ENCODE assay signal across 21 cellular contexts in the genomic region with DNA sequence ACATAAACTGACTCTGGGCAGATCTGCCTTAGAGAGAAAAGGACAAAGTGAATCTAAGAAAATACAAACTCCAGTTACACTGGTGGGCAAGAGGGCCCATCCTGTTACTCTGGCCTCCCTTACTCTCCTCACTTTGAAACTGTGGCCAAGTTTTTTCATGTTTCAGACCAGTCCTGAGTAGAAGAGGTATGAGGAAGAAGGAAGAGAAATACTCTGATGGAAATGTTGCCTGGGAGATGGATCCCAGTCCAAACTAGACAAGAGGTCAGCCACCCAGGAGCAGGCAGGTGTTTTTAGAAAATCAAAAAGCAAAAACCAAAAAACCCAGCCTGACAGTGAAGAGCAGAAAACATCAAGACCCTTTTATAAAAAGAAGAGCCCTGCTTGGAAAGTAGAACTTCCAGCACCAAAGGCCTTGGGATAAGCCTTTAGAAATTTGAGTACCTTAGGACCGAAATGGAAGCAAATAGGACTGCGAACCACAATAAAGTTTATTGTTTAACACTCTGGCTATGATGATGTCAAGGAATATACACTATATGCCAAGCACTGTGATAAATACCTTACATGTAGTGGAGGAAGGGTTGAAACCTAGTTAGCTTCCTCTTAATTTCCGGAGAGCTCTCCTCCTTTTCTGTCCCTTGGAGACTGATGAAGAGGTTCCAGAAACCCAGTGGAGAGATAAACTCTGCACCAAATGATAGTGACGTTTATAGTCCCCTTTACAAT.
"Had no signal": no experiment of that assay in that cellular context is flagged by ENCODE, and none has a peak within 500 bp of the region (broad histone marks: within the 10 kb centered on the region; RNA-seq: fewer than 3 reads in every experiment).

No MANE protein-coding gene starts in this region.

- ATAC-seq: esophagus mucosa; heart left ventricle; lower lobe of right lung; natural killer cell treated with Interleukin-12 subunit alpha and Interleukin-12 subunit beta and Interleukin-15 and Interleukin-18, amount 100 ng/mL, for 72 hours; pancreas; right cardiac atrium had no signal

- H3K4me1 ChIP-seq: left ventricle myocardium inferior, lower lobe of right lung, pancreas, suprapubic skin, upper lobe of left lung, uterus had no signal

- H3K27me3 Mint-ChIP-seq: memory B cell; natural killer cell treated with Interleukin-12 subunit alpha and Interleukin-12 subunit beta and Interleukin-15 and Interleukin-18, amount 100 ng/mL, for 72 hours; progenitor cell of endocrine pancreas had no signal

- H3K4me3 Mint-ChIP-seq: memory B cell; mesothelial cell of epicardium; natural killer cell treated with Interleukin-12 subunit alpha and Interleukin-12 subunit beta and Interleukin-15 and Interleukin-18, amount 100 ng/mL, for 72 hours had no signal

- H3K9me3 Mint-ChIP-seq: memory B cell; natural killer cell treated with Interleukin-12 subunit alpha and Interleukin-12 subunit beta and Interleukin-15 and Interleukin-18, amount 100 ng/mL, for 72 hours had no signal

- H3K27ac Mint-ChIP-seq: mesothelial cell of epicardium; natural killer cell treated with Interleukin-12 subunit alpha and Interleukin-12 subunit beta and Interleukin-15 and Interleukin-18, amount 100 ng/mL, for 72 hours; progenitor cell of endocrine pancreas had no signal

- H3K4me3 ChIP-seq: coronary artery, heart left ventricle, left ventricle myocardium inferior, lower lobe of right lung, pancreas, suprapubic skin, tibial artery, upper lobe of left lung, uterus had no signal

- H3K27ac ChIP-seq: coronary artery, heart left ventricle, left ventricle myocardium inferior, lower lobe of right lung, pancreas, suprapubic skin, tibial artery, upper lobe of left lung, uterus had no signal

- H3K36me3 ChIP-seq: heart left ventricle, left ventricle myocardium inferior, lower lobe of right lung, pancreas, suprapubic skin, tibial artery, upper lobe of left lung, uterus had no signal

- DNase-seq: effector CD8-positive, alpha-beta T cell; heart left ventricle; islet precursor cell; left ventricle myocardium inferior; lower lobe of right lung; occipital lobe; pancreas; right cardiac atrium; small intestine; stimulated activated CD4-positive, alpha-beta T cell treated with anti-CD3 and anti-CD28 coated beads, Interleukin-12 subunit alpha, Interleukin-12 subunit beta, amount 100 ng/mL, for 4 hours; stimulated activated naive CD4-positive, alpha-beta T cell treated with Interleukin-2 at 50 U/mL for 16 hours; tibial artery; upper lobe of left lung; uterus had no signal

- H3K36me3 Mint-ChIP-seq: memory B cell; mesothelial cell of epicardium; natural killer cell treated with Interleukin-12 subunit alpha and Interleukin-12 subunit beta and Interleukin-15 and Interleukin-18, amount 100 ng/mL, for 72 hours had no signal

- H3K27me3 ChIP-seq: heart left ventricle, pancreas, suprapubic skin, tibial artery, upper lobe of left lung, uterus had no signal

- H3K9me3 ChIP-seq: heart left ventricle, left ventricle myocardium inferior, lower lobe of right lung, pancreas, suprapubic skin, tibial artery, upper lobe of left lung, uterus had no signal
